Comparison of ENCODE assay signal across 22 cellular contexts in the genomic region with DNA sequence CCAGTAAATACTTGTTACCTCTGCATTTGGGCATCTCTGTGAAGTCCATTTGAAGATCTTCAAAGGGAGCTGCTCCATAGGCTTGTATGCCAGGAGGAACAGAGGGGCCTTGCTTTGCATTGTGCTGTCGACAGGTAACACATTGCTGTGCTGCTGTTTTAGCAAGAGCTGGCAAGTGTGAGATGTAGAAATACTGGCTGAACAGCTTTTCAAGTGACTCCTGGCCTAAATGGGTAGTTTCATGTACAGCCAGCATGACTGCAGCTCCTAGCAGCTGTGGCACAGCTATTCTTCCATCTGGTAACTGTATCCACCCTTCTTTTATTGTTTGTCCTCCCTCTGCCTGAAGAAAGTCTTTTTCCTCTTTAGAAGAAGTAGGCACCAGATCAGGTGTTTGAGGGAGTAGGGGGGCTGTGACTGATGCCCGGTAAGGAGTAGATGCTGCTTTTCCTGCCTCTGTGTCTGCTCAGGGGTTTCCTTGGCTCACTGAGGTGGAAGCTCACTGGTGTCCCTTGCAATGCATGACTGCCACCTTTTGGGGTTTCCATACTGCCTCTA.
DNase-seq lines count a peak whose midpoint lies in the region; ATAC-seq, FAIRE-seq and TF ChIP-seq lines count a peak whose summit lies in the region.
"Had no signal": no experiment of that assay in that cellular context is flagged by ENCODE, and none has a peak within 500 bp of the region (broad histone marks: within the 10 kb centered on the region; RNA-seq: fewer than 3 reads in every experiment).

No MANE protein-coding gene starts in this region.

- 40% methylated on average over 1 of the region's 2 CpGs for WGBS in A549 (ENCODE audit: missing lambda C conversion rate)
- WGBS in hepatocyte (ENCODE audit: low lambda C conversion rate, missing lambda C conversion rate), result 76% methylated on average over 2 of the region's 2 CpGs

- no peaks in the 10 kb centered on the region for H3K9me2 ChIP-seq in PC-3 (replicated peaks; ENCODE audit: low read length)
- no peaks in the 10 kb centered on the region for H3K9me2 ChIP-seq in hepatocyte (replicated peaks; ENCODE audit: insufficient read depth)

- H3K4me1 ChIP-seq in A549 (no peaks in the 10 kb centered on the region), PC-3 (ENCODE audit: insufficient read depth, low read length) (peaks cover 9% of the 10 kb centered on the region; the same call in 1 of the 2 replicates), hepatocyte (ENCODE audit: insufficient read depth) (no peaks in the 10 kb centered on the region), left ventricle myocardium inferior (no peaks in the 10 kb centered on the region)
- H3K4me1 ChIP-seq: lower lobe of right lung, right atrium auricular region, testis had no signal

- 0 out of 5 replicates have a peak, but pooled peaks have one; percentile 16 to 32 for TF ChIP-seq RAD21 in A549 (conservative IDR thresholded peaks at IDR 0.05 in 1 of 2, IDR thresholded peaks at IDR 0.05 in 1 of 2)

- no peak for TF ChIP-seq EP300 in A549 (IDR thresholded peaks at IDR 0.05)

- H3K9me3 Mint-ChIP-seq in immature natural killer cell, result peaks cover 2 to 54% (median 28%) of the 10 kb centered on the region in 6 donors

- no TSS peak for BruUV-seq in PC-3 (replicated peaks; lab: Mats Ljungman, UMichigan)

- no peaks in the 10 kb centered on the region for H3F3A ChIP-seq in PC-3 (ENCODE audit: low read length, unreplicated experiment)

- TF ChIP-seq POLR2A in A549 (IDR thresholded peaks at IDR 0.05; ENCODE audit: low read length), result no peak

- POLR2A ChIA-PET in A549 (lab: Yijun Ruan, JAX) (no interaction called here), PC-3 (lab: Charles Lee; ENCODE audit: unreplicated experiment) (no interaction called here)

- H3K9ac ChIP-seq in PC-3 (ENCODE audit: low read length), result no peak overlapping the region

- no peak overlapping the region for H3K4me3 ChIP-seq in A549
- no peak overlapping the region for H3K4me3 ChIP-seq in PC-3 (ENCODE audit: low read length)
- no peak overlapping the region for H3K4me3 ChIP-seq in hepatocyte
- no peak overlapping the region for H3K4me3 ChIP-seq in left ventricle myocardium inferior
- H3K4me3 ChIP-seq: lower lobe of right lung, right atrium auricular region, testis had no signal

- H3K27me3 Mint-ChIP-seq in immature natural killer cell (ENCODE audit: low read depth in 3 of 3), result no peaks in the 10 kb centered on the region
- H3K27me3 Mint-ChIP-seq: CD8-positive, alpha-beta memory T cell; central memory CD8-positive, alpha-beta T cell had no signal

- no peak overlapping the region for H3K4me3 Mint-ChIP-seq in immature natural killer cell
- H3K4me3 Mint-ChIP-seq: CD8-positive, alpha-beta memory T cell; central memory CD8-positive, alpha-beta T cell had no signal

- H4K20me1 ChIP-seq in PC-3 (ENCODE audit: low read length) (no peaks in the 10 kb centered on the region), hepatocyte (ENCODE audit: insufficient read depth, poor library complexity, severe bottlenecking) (no peaks in the 10 kb centered on the region)

- H3K79me2 ChIP-seq in PC-3 (ENCODE audit: low read length) (no peaks in the 10 kb centered on the region), hepatocyte (no peaks in the 10 kb centered on the region)

- H2AFZ ChIP-seq in PC-3 (ENCODE audit: low read length) (0 out of 2 replicates have a peak overlapping the region, but pooled peaks have one; percentile 22), hepatocyte (no peak overlapping the region)

- H3K36me3 ChIP-seq in PC-3 (ENCODE audit: low read depth, low read length), result no peaks in the 10 kb centered on the region
- no peaks in the 10 kb centered on the region for H3K36me3 ChIP-seq in hepatocyte (replicated peaks; ENCODE audit: insufficient read depth, low read depth)
- H3K36me3 ChIP-seq in left ventricle myocardium inferior, result no peaks in the 10 kb centered on the region
- H3K36me3 ChIP-seq: lower lobe of right lung, right atrium auricular region had no signal

- FAIRE-seq in A549 (lab: Jason Lieb, UNC), result no peak
- FAIRE-seq: HTR-8/SVneo had no signal

- H3K27ac ChIP-seq in A549 (no peak overlapping the region), PC-3 (ENCODE audit: low read length) (no peak overlapping the region), hepatocyte (no peak overlapping the region), left ventricle myocardium inferior (replicated peaks) (no peak overlapping the region)
- H3K27ac ChIP-seq: lower lobe of right lung, right atrium auricular region, testis had no signal

- CTCF ChIA-PET in A549 (lab: Yijun Ruan, JAX) (interaction anchor here (0.6 to 2.6 kb wide), 2 partner anchors 673 to 1593 kb away, joined by 3 to 8 read pairs; no protein-coding TSS in a partner anchor), PC-3 (lab: Charles Lee) (interaction anchor here (0.7 to 0.8 kb wide), 2 partner anchors 656 to 674 kb away, joined by 3 read pairs; no protein-coding TSS in a partner anchor)

- no peaks in the 10 kb centered on the region for H3K4me1 Mint-ChIP-seq in immature natural killer cell
- H3K4me1 Mint-ChIP-seq: CD8-positive, alpha-beta memory T cell; central memory CD8-positive, alpha-beta T cell had no signal

- ATAC-seq in A549, result no peak
- peak; percentile 37 for ATAC-seq in PC-3
- ATAC-seq: lower lobe of right lung, Right ventricle myocardium inferior had no signal

- peaks cover 0 to 3% (median 0%) of the 10 kb centered on the region in 3 donors for H3K36me3 Mint-ChIP-seq in immature natural killer cell
- H3K36me3 Mint-ChIP-seq: CD8-positive, alpha-beta memory T cell had no signal

- H3K27ac Mint-ChIP-seq in immature natural killer cell, result no peak overlapping the region
- H3K27ac Mint-ChIP-seq: CD8-positive, alpha-beta memory T cell had no signal

- H3K9me3 ChIP-seq in A549, result no peaks in the 10 kb centered on the region
- H3K9me3 ChIP-seq in PC-3 (ENCODE audit: low read length), result no peaks in the 10 kb centered on the region
- H3K9me3 ChIP-seq in hepatocyte (ENCODE audit: low read depth), result no peaks in the 10 kb centered on the region
- no peaks in the 10 kb centered on the region for H3K9me3 ChIP-seq in left ventricle myocardium inferior (replicated peaks)
- H3K9me3 ChIP-seq: lower lobe of right lung, right atrium auricular region, testis had no signal

- H3K27me3 ChIP-seq in PC-3 (ENCODE audit: low read length), result no peaks in the 10 kb centered on the region
- H3K27me3 ChIP-seq in hepatocyte, result no peaks in the 10 kb centered on the region
- no peaks in the 10 kb centered on the region for H3K27me3 ChIP-seq in left ventricle myocardium inferior (ENCODE audit: low read depth)
- H3K27me3 ChIP-seq: right atrium auricular region, testis had no signal

- peak in 1 of 2 experiments; percentile 1 for DNase-seq in A549 (ENCODE audit: low read depth in 1 of 2, low spot score in 1 of 2)
- peak; percentile 28 for DNase-seq in DMS53 treated with DMSO at 0.1 percent for 48 hours (lab: John Stamatoyannopoulos, UW; ENCODE audit: unreplicated experiment)
- peak; percentile 61 for DNase-seq in PC-3
- no peak for DNase-seq in hepatocyte (ENCODE audit: low spot score)
- no peak for DNase-seq in cortex of kidney (lab: John Stamatoyannopoulos, UW)
- no peak for DNase-seq in stimulated activated CD4-positive, alpha-beta T cell treated with anti-CD3 and anti-CD28 coated beads, Interleukin-15, amount 100 ng/mL, for 24 hours
- DNase-seq in immature natural killer cell, result no peak
- no peak for DNase-seq in left ventricle myocardium inferior
- DNase-seq: activated CD4-positive, alpha-beta T cell treated with anti-CD3 and anti-CD28 coated beads, Interleukin-2, amount 50 U/mL, for 48 hours; activated naive CD4-positive, alpha-beta T cell; CD8-positive, alpha-beta memory T cell; effector CD8-positive, alpha-beta T cell; glutamatergic neuron; Kasumi-1; lower lobe of right lung; NCI-H146; T-helper 1 cell; testis had no signal

- intact Hi-C loops in PC-3 (cut with micrococcal nuclease), result loop anchor here (5.0 kb wide), 1 partner anchor 675 kb away; no protein-coding TSS in a partner anchor
- intact Hi-C loops in left ventricle myocardium inferior (cut with micrococcal nuclease), result no loop called here

- H3K4me2 ChIP-seq in A549, result no peak overlapping the region
- H3K4me2 ChIP-seq in PC-3 (ENCODE audit: low read length), result no peak overlapping the region; the same call in 1 of the 2 replicates
- H3K4me2 ChIP-seq in hepatocyte, result no peak overlapping the region

- TF ChIP-seq CTCF in A549 (IDR thresholded peaks at IDR 0.05) (peak; percentile 18; the same call in 1 of the 3 replicates), PC-3 (conservative IDR thresholded peaks at IDR 0.05; ENCODE audit: low read depth, low read length) (peak; percentile 23; the same call in 1 of the 2 replicates), hepatocyte (IDR thresholded peaks at IDR 0.05; ENCODE audit: poor library complexity) (peak; percentile 6), left ventricle myocardium inferior (IDR thresholded peaks at IDR 0.05; ENCODE audit: borderline replicate concordance) (no peak)

TF ChIP-seq in A549, 52 proteins besides CTCF, POLR2A, EP300 and RAD21 (continues in another document):
- TF ChIP-seq, protein P1, sequence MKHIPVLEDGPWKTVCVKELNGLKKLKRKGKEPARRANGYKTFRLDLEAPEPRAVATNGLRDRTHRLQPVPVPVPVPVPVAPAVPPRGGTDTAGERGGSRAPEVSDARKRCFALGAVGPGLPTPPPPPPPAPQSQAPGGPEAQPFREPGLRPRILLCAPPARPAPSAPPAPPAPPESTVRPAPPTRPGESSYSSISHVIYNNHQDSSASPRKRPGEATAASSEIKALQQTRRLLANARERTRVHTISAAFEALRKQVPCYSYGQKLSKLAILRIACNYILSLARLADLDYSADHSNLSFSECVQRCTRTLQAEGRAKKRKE (CRISPR knock-in tag; IDR thresholded peaks at IDR 0.05; ENCODE audit: low read depth), result no peak
- TF ChIP-seq HOXB13 (CRISPR knock-in tag; IDR thresholded peaks at IDR 0.05; ENCODE audit: low read depth), result no peak

Comparison
In these comparisons a context has a peak if more than half of its experiments do, and no peak if none do; other contexts are left out.
1. DNase-seq: peak in DMS53 treated with DMSO at 0.1 percent for 48 hours (single experiment) and PC-3 (single experiment); none in hepatocyte (single experiment), cortex of kidney (single experiment), stimulated activated CD4-positive, alpha-beta T cell treated with anti-CD3 and anti-CD28 coated beads, Interleukin-15, amount 100 ng/mL, for 24 hours (single experiment), immature natural killer cell (0 of 3) and left ventricle myocardium inferior (single experiment).